ENCODE assay signal across 18 cellular contexts in the genomic region with DNA sequence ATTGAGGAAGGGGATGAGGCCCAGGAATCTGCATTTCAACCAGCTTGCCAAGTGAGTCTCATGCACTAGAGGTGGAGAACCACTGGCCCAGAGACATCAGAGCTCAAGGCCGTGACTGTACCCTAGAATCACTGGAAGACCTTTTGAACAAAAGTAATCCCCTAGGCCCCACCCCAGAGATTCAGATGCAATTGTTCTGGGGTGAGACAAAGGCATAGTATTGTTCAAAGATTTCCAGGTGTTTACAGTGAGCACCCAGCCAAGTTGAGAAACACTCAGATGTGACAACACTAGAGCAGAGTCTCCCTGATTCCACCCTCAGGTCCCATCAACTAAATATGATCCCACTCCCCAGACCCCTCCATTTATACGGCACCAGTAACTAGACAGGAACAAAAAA.
A peak's percentile ranks its signal among the peaks of the same experiment; 100 is the strongest.
DNase-seq lines count a peak whose midpoint lies in the region; ATAC-seq and TF ChIP-seq lines count a peak whose summit lies in the region.
"Had no signal": no experiment of that assay in that cellular context is flagged by ENCODE, and none has a peak within 500 bp of the region (broad histone marks: within the 10 kb centered on the region; RNA-seq: fewer than 3 reads in every experiment).

No MANE protein-coding gene starts in this region.

- peaks cover 2% of the 10 kb centered on the region for H3K9me3 Mint-ChIP-seq in memory B cell
- H3K9me3 Mint-ChIP-seq: CD4-positive, CD25-positive, alpha-beta regulatory T cell; CD8-positive, alpha-beta memory T cell had no signal

- H3K36me3 Mint-ChIP-seq in memory B cell: no peaks in the 10 kb centered on the region
- H3K36me3 Mint-ChIP-seq: CD4-positive, CD25-positive, alpha-beta regulatory T cell; CD8-positive, alpha-beta memory T cell had no signal

- no peak for ATAC-seq in memory B cell (ENCODE audit: low read depth)
- no peak for ATAC-seq in activated CD4-positive, CD25-positive, alpha-beta regulatory T cell treated with anti-CD3 and anti-CD28 coated beads, Interleukin-2, amount 50 U/mL, for 24 hours
- ATAC-seq: GM23338 had no signal

- no peak for TF ChIP-seq CTCF in SU-DHL-6 (IDR thresholded peaks at IDR 0.05; ENCODE audit: insufficient read depth, low read length, poor library complexity, severe bottlenecking)

- H3K4me3 ChIP-seq in SU-DHL-6 (ENCODE audit: insufficient read depth, low read length, poor library complexity, severe bottlenecking): no peak overlapping the region
- H3K4me3 ChIP-seq: GM23338 had no signal

- no peaks in the 10 kb centered on the region for H3K27me3 ChIP-seq in SU-DHL-6 (ENCODE audit: low read length)
- H3K27me3 ChIP-seq: BE2C had no signal

- no peaks in the 10 kb centered on the region for H3K9me2 ChIP-seq in SU-DHL-6 (replicated peaks; ENCODE audit: insufficient read depth, low read length)

- H3K79me2 ChIP-seq in SU-DHL-6 (ENCODE audit: insufficient read depth, low read length): no peaks in the 10 kb centered on the region

- H3K36me3 ChIP-seq in SU-DHL-6 (ENCODE audit: low read length): peaks cover 6% of the 10 kb centered on the region; the same call in 1 of the 2 replicates
- H3K36me3 ChIP-seq: BE2C had no signal

- H3K4me1 Mint-ChIP-seq in memory B cell: peaks cover 9% of the 10 kb centered on the region
- H3K4me1 Mint-ChIP-seq: CD4-positive, CD25-positive, alpha-beta regulatory T cell; CD8-positive, alpha-beta memory T cell had no signal

- H3K9ac ChIP-seq in SU-DHL-6 (ENCODE audit: low read length): peak overlapping the region; percentile 38; the same call in 1 of the 2 replicates

- peak overlapping the region; percentile 6 for H3K27ac Mint-ChIP-seq in memory B cell
- H3K27ac Mint-ChIP-seq: CD4-positive, CD25-positive, alpha-beta regulatory T cell; CD8-positive, alpha-beta memory T cell; GM23338 had no signal

- peak; percentile 25 for DNase-seq in ecto neural progenitor cell (ENCODE audit: low spot score)
- DNase-seq in memory B cell (ENCODE audit: low spot score in 2 of 2): no peak
- no peak for DNase-seq in caudate nucleus (lab: John Stamatoyannopoulos, UW)
- no peak for DNase-seq in foreskin melanocyte
- DNase-seq: ACHN; BE2C; C1 segment of cervical spinal cord; CD4-positive, CD25-positive, alpha-beta regulatory T cell; CD8-positive, alpha-beta memory T cell; COR-L47; DMS 273 treated with DMSO at 0.1 percent for 48 hours; DMS53; DND-41; EL; HCEC 1CT had no signal

- H3K9me3 ChIP-seq in SU-DHL-6 (ENCODE audit: insufficient read depth, low read length): peaks cover 4% of the 10 kb centered on the region; the same call in 1 of the 2 replicates
- H3K9me3 ChIP-seq: BE2C had no signal

- H3K27me3 Mint-ChIP-seq in memory B cell: no peaks in the 10 kb centered on the region
- H3K27me3 Mint-ChIP-seq: CD4-positive, CD25-positive, alpha-beta regulatory T cell had no signal

- peak overlapping the region; percentile 78 for H3K27ac ChIP-seq in SU-DHL-6 (ENCODE audit: low read depth, low read length)
- no peak overlapping the region for H3K27ac ChIP-seq in caudate nucleus (ENCODE audit: low read depth, low read length)

- no peaks in the 10 kb centered on the region for H4K20me1 ChIP-seq in SU-DHL-6 (ENCODE audit: low read depth, low read length)

- H3F3A ChIP-seq in SU-DHL-6 (ENCODE audit: insufficient read depth): peaks cover 10% of the 10 kb centered on the region

- H2AFZ ChIP-seq in SU-DHL-6 (ENCODE audit: low read depth, low read length, severe bottlenecking): no peak overlapping the region
- H2AFZ ChIP-seq: GM23338 had no signal

- H3K4me3 Mint-ChIP-seq in memory B cell: no peak overlapping the region
- H3K4me3 Mint-ChIP-seq: CD4-positive, CD25-positive, alpha-beta regulatory T cell; CD8-positive, alpha-beta memory T cell; GM23338 had no signal

- H3K4me2 ChIP-seq in SU-DHL-6 (ENCODE audit: low read depth, low read length, poor library complexity, severe bottlenecking): peak overlapping the region; percentile 2
- H3K4me2 ChIP-seq: GM23338 had no signal
